8 cellular contexts compared by ENCODE assay signal in genomic region chrX:81957900-81958545, GRCh38.
A peak's percentile ranks its signal among the peaks of the same experiment; 100 is the strongest.
DNase-seq lines count a peak whose midpoint lies in the region; ATAC-seq, FAIRE-seq and TF ChIP-seq lines count a peak whose summit lies in the region.

No MANE protein-coding gene starts in this region.

- no peak overlapping the region for H3K4me3 Mint-ChIP-seq in progenitor cell of endocrine pancreas (ENCODE audit: low read depth)
- no peak overlapping the region for H3K4me3 Mint-ChIP-seq in stimulated activated effector memory CD8-positive, alpha-beta T cell treated with anti-CD3 and anti-CD28 coated beads, Interleukin-12 subunit alpha, Interleukin-12 subunit beta, amount 100 ng/mL, for 72 hours

- H3K27me3 Mint-ChIP-seq in progenitor cell of endocrine pancreas, result no peaks in the 10 kb centered on the region

- FAIRE-seq in GM19239 (lab: Jason Lieb, UNC), result peak; percentile 42

- peaks cover 49% of the 10 kb centered on the region for H3K9me3 Mint-ChIP-seq in progenitor cell of endocrine pancreas (ENCODE audit: low read depth)
- H3K9me3 Mint-ChIP-seq in stimulated activated effector memory CD8-positive, alpha-beta T cell treated with anti-CD3 and anti-CD28 coated beads, Interleukin-12 subunit alpha, Interleukin-12 subunit beta, amount 100 ng/mL, for 72 hours, result no peaks in the 10 kb centered on the region

- ATAC-seq in stimulated activated effector memory CD8-positive, alpha-beta T cell treated with anti-CD3 and anti-CD28 coated beads, Interleukin-12 subunit alpha, Interleukin-12 subunit beta, amount 100 ng/mL, for 72 hours, result no peak
- ATAC-seq in HG03469 (IDR thresholded peaks at IDR 0.05; ENCODE audit: unreplicated experiment), result no peak
- ATAC-seq in GM21619 (IDR thresholded peaks at IDR 0.05; ENCODE audit: unreplicated experiment), result no peak

- H3K4me1 Mint-ChIP-seq in progenitor cell of endocrine pancreas (ENCODE audit: low read depth), result no peaks in the 10 kb centered on the region
- H3K4me1 Mint-ChIP-seq in stimulated activated effector memory CD8-positive, alpha-beta T cell treated with anti-CD3 and anti-CD28 coated beads, Interleukin-12 subunit alpha, Interleukin-12 subunit beta, amount 100 ng/mL, for 72 hours, result no peaks in the 10 kb centered on the region

- H3K27ac Mint-ChIP-seq in progenitor cell of endocrine pancreas, result no peak overlapping the region
- no peak overlapping the region for H3K27ac Mint-ChIP-seq in stimulated activated effector memory CD8-positive, alpha-beta T cell treated with anti-CD3 and anti-CD28 coated beads, Interleukin-12 subunit alpha, Interleukin-12 subunit beta, amount 100 ng/mL, for 72 hours

- no peak for TF ChIP-seq CTCF in progenitor cell of endocrine pancreas (IDR thresholded peaks at IDR 0.05; ENCODE audit: unreplicated experiment)

- H3K36me3 Mint-ChIP-seq in progenitor cell of endocrine pancreas (ENCODE audit: insufficient read depth), result no peaks in the 10 kb centered on the region
- no peaks in the 10 kb centered on the region for H3K36me3 Mint-ChIP-seq in stimulated activated effector memory CD8-positive, alpha-beta T cell treated with anti-CD3 and anti-CD28 coated beads, Interleukin-12 subunit alpha, Interleukin-12 subunit beta, amount 100 ng/mL, for 72 hours

- peak; percentile 49 for DNase-seq in Ammon's horn (ENCODE audit: low spot score)
- DNase-seq in GM19239 (ENCODE audit: insufficient read length, low spot score), result no peak
- DNase-seq in MV-4-11 (lab: John Stamatoyannopoulos, UW), result peak; percentile 38
- DNase-seq in cerebellar cortex (ENCODE audit: low spot score), result peak; percentile 1
- DNase-seq in progenitor cell of endocrine pancreas (ENCODE audit: low spot score, unreplicated experiment), result no peak
- DNase-seq in stimulated activated effector memory CD8-positive, alpha-beta T cell treated with anti-CD3 and anti-CD28 coated beads, Interleukin-12 subunit alpha, Interleukin-12 subunit beta, amount 100 ng/mL, for 72 hours (ENCODE audit: low spot score in 2 of 2), result no peak

Comparison
In these comparisons a context has a peak if more than half of its experiments do, and no peak if none do; other contexts are left out.
1. DNase-seq: peak in Ammon's horn (single experiment), MV-4-11 (single experiment) and cerebellar cortex (single experiment); none in GM19239 (single experiment), progenitor cell of endocrine pancreas (single experiment) and stimulated activated effector memory CD8-positive, alpha-beta T cell treated with anti-CD3 and anti-CD28 coated beads, Interleukin-12 subunit alpha, Interleukin-12 subunit beta, amount 100 ng/mL, for 72 hours (0 of 2).